1 cellular context compared by ENCODE assay signal in genomic region chr6:31094389-31094881, GRCh38.
TF ChIP-seq lines count a peak whose summit lies in the region.

No MANE protein-coding gene starts in this region.

TF ChIP-seq in SK-N-SH, 30 proteins besides CTCF, POLR2A, EP300 and RAD21 (continued from another document):
- TF ChIP-seq, protein P1, sequence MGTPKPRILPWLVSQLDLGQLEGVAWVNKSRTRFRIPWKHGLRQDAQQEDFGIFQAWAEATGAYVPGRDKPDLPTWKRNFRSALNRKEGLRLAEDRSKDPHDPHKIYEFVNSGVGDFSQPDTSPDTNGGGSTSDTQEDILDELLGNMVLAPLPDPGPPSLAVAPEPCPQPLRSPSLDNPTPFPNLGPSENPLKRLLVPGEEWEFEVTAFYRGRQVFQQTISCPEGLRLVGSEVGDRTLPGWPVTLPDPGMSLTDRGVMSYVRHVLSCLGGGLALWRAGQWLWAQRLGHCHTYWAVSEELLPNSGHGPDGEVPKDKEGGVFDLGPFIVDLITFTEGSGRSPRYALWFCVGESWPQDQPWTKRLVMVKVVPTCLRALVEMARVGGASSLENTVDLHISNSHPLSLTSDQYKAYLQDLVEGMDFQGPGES (IDR thresholded peaks at IDR 0.05; ENCODE audit: low read depth, low read length): no peak
- TF ChIP-seq SIN3A (IDR thresholded peaks at IDR 0.05; ENCODE audit: borderline replicate concordance, low read depth, low read length): no peak
- no peak for TF ChIP-seq GATA2 (CRISPR knock-in tag; IDR thresholded peaks at IDR 0.05)
- TF ChIP-seq NRF1 (IDR thresholded peaks at IDR 0.05; ENCODE audit: low read depth, low read length): no peak
- no peak for TF ChIP-seq FOXM1 (IDR thresholded peaks at IDR 0.05; ENCODE audit: low read depth)
- no peak for TF ChIP-seq CHD2 (IDR thresholded peaks at IDR 0.05; ENCODE audit: low read length, partially characterized antibody)
- TF ChIP-seq FOXJ3 (CRISPR knock-in tag; IDR thresholded peaks at IDR 0.05): no peak
- TF ChIP-seq FOSL2 (IDR thresholded peaks at IDR 0.05; ENCODE audit: borderline replicate concordance, low read depth): no peak
